1 cellular context compared by ENCODE assay signal in genomic region chr12:104729610-104730446, GRCh38.
TF ChIP-seq lines count a peak whose summit lies in the region.

No MANE protein-coding gene starts in this region.

TF ChIP-seq in H1, 55 proteins besides CTCF, POLR2A, EP300 and RAD21 (continued from another document):
- TF ChIP-seq TCF12 (IDR thresholded peaks at IDR 0.05; ENCODE audit: low read depth, low read length) (no peak), KDM1A (IDR thresholded peaks at IDR 0.05; ENCODE audit: borderline replicate concordance, low read length) (peak; percentile 68; the same call in 1 of the 2 replicates), ZNF274 (IDR thresholded peaks at IDR 0.05; ENCODE audit: borderline replicate concordance, extremely low read depth, low read length) (no peak), HDAC2 (IDR thresholded peaks at IDR 0.05; ENCODE audit: borderline replicate concordance in 1 of 2, low read depth in 2 of 2, low read length in 2 of 2) (no peak), SP2 (IDR thresholded peaks at IDR 0.05; ENCODE audit: low read length) (no peak), NRF1 (IDR thresholded peaks at IDR 0.05; ENCODE audit: low read depth, low read length) (no peak), ASH2L (IDR thresholded peaks at IDR 0.05; ENCODE audit: low read length) (no peak), RFX5 (IDR thresholded peaks at IDR 0.05; ENCODE audit: borderline replicate concordance, low read depth, low read length) (no peak), TAF1 (IDR thresholded peaks at IDR 0.05; ENCODE audit: low read depth, low read length) (no peak), SUZ12 (IDR thresholded peaks at IDR 0.05; ENCODE audit: low read length) (0 out of 2 replicates have a peak, but pooled peaks have one; percentile 21), EZH2 (IDR thresholded peaks at IDR 0.05; ENCODE audit: low read depth, low read length, severe bottlenecking) (no peak), CHD1 (IDR thresholded peaks at IDR 0.05; ENCODE audit: low read depth, low read length) (no peak), CEBPB (IDR thresholded peaks at IDR 0.05; ENCODE audit: low read depth, low read length) (no peak)
